22 cellular contexts compared by ENCODE assay signal in genomic region chr19:33677745-33678426, GRCh38. TPM values are rescaled to one million over a fixed set of nuclear protein-coding genes. Genes with fewer than 3 reads are reported as not detected.
DNase-seq lines count a peak whose midpoint lies in the region; ATAC-seq, FAIRE-seq and TF ChIP-seq lines count a peak whose summit lies in the region.
"Had no signal": no experiment of that assay in that cellular context is flagged by ENCODE, and none has a peak within 500 bp of the region (broad histone marks: within the 10 kb centered on the region; RNA-seq: fewer than 3 reads in every experiment).

No MANE protein-coding gene starts in this region.

- H2AFZ ChIP-seq in H1 (ENCODE audit: low read length) (no peak overlapping the region), neuronal stem cell (ENCODE audit: low read length) (no peak overlapping the region)

- TF ChIP-seq CTCF in H1 (IDR thresholded peaks at IDR 0.05; ENCODE audit: control extremely low read depth in 1 of 3, insufficient read depth in 1 of 3, low read depth in 1 of 3, low read length in 3 of 3), result no peak

- H2BK15ac ChIP-seq in H1 (ENCODE audit: low read length) (no peak overlapping the region), neuronal stem cell (ENCODE audit: low read length) (no peak overlapping the region)

- H3K4me3 ChIP-seq in H1 (ENCODE audit: extremely low read depth in 1 of 4, insufficient read depth in 2 of 4, low read depth in 3 of 4, low read length in 4 of 4), result no peak overlapping the region
- H3K4me3 ChIP-seq in neuronal stem cell (ENCODE audit: low read length in 2 of 2), result no peak overlapping the region
- H3K4me3 ChIP-seq: smooth muscle cell had no signal

- H2BK5ac ChIP-seq in H1 (ENCODE audit: low read depth, low read length), result no peak overlapping the region
- H2BK5ac ChIP-seq in neuronal stem cell (ENCODE audit: low read length), result no peak overlapping the region

- FAIRE-seq in H1 (lab: Jason Lieb, UNC), result no peak

- peaks cover 5 to 16% of the 10 kb centered on the region in 2 experiments for H4K20me1 ChIP-seq in H1 (replicated peaks in 1 of 2; ENCODE audit: control insufficient read depth in 1 of 2, insufficient read depth in 2 of 2, low read length in 2 of 2)

- H3K79me1 ChIP-seq in H1 (ENCODE audit: low read depth, low read length), result no peaks in the 10 kb centered on the region; the same call in 1 of the 2 replicates
- H3K79me1 ChIP-seq in neuronal stem cell (ENCODE audit: low read depth, low read length), result no peaks in the 10 kb centered on the region

- H4K91ac ChIP-seq in H1 (replicated peaks; ENCODE audit: insufficient read length, low read length) (no peak overlapping the region), neuronal stem cell (ENCODE audit: low read depth, low read length, poor library complexity) (no peak overlapping the region)

- no peak overlapping the region for H2BK120ac ChIP-seq in H1 (replicated peaks; ENCODE audit: low read depth, low read length)
- no peak overlapping the region for H2BK120ac ChIP-seq in neuronal stem cell (ENCODE audit: low read depth, low read length)

- no peak overlapping the region for H3K4ac ChIP-seq in H1 (replicated peaks; ENCODE audit: insufficient read length, low read depth, low read length)
- no peak overlapping the region for H3K4ac ChIP-seq in neuronal stem cell (ENCODE audit: low read length)

- in situ Hi-C loops in KBM-7 (cut with MboI; ENCODE audit: low pct_unique_long_range_greater_than_20kb, low sequenced_read_pairs), result no loop called here

- H3K27ac ChIP-seq in H1 (ENCODE audit: low read depth, low read length) (no peak overlapping the region), neuronal stem cell (replicated peaks; ENCODE audit: low read length) (no peak overlapping the region)
- H3K27ac ChIP-seq: 22Rv1, HL-60, KMS-11 had no signal

- no peak for TF ChIP-seq POLR2A in H1 (IDR thresholded peaks at IDR 0.05; ENCODE audit: control extremely low read depth in 1 of 2, low read depth in 2 of 2, low read length in 2 of 2)

- H3K79me2 ChIP-seq in H1 (ENCODE audit: control insufficient read depth in 1 of 2, insufficient read depth in 2 of 2, low read length in 2 of 2), result no peaks in the 10 kb centered on the region; a peak in 1 of 4 replicates

- H4K5ac ChIP-seq in H1 (ENCODE audit: insufficient read length, low read depth, low read length), result no peak overlapping the region

- H3K27me3 ChIP-seq in H1 (replicated peaks in 1 of 4; ENCODE audit: control insufficient read depth in 3 of 4, extremely low read depth in 1 of 4, insufficient read depth in 3 of 4, low read length in 3 of 4) (no peaks in the 10 kb centered on the region; a peak in 2 of 7 replicates), neuronal stem cell (ENCODE audit: control insufficient read depth in 3 of 3, insufficient read depth in 3 of 3, low read depth in 1 of 3, low read length in 3 of 3) (peaks cover 0 to 22% (median 2%) of the 10 kb centered on the region in 3 experiments)
- H3K27me3 ChIP-seq: BE2C had no signal

- 91% methylated on average over 5 of the region's 5 CpGs; no CpG with 5 or more reads in 1 of the 2 experiments for WGBS in H1 (ENCODE audit: extremely low coverage in 1 of 2, insufficient coverage in 1 of 2, insufficient read length in 1 of 2, insufficient replicate concordance in 2 of 2, low coverage in 1 of 2, low lambda C conversion rate in 2 of 2, missing lambda C conversion rate in 1 of 2), 2 experiments
- no CpG with 5 or more reads among the region's 5 CpGs for whole genome bisulfite sequencing in neuronal stem cell (ENCODE audit: extremely low coverage in 2 of 2, insufficient read length in 2 of 2, insufficient replicate concordance in 1 of 2), 2 donors

- no peak overlapping the region for H4K8ac ChIP-seq in H1 (ENCODE audit: extremely low read depth, insufficient read depth, low read length)
- H4K8ac ChIP-seq in neuronal stem cell (ENCODE audit: low read depth, low read length), result no peak overlapping the region

- H3K4me1 ChIP-seq in H1 (replicated peaks in 1 of 4; ENCODE audit: control insufficient read depth in 3 of 4, insufficient read depth in 4 of 4, low read length in 3 of 4), result peaks cover 0 to 4% (median 0%) of the 10 kb centered on the region in 4 experiments; a peak in 1 of 7 replicates
- H3K4me1 ChIP-seq in neuronal stem cell (ENCODE audit: control insufficient read depth in 2 of 2, insufficient read depth in 1 of 2, low read depth in 1 of 2, low read length in 2 of 2), result peaks cover 0 to 4% of the 10 kb centered on the region in 2 donors

- no peak for ATAC-seq in GM18909 (IDR thresholded peaks at IDR 0.05; ENCODE audit: poor library complexity, unreplicated experiment)
- no peak for ATAC-seq in GM21529 (IDR thresholded peaks at IDR 0.05; ENCODE audit: unreplicated experiment)
- ATAC-seq: activated naive CD8-positive, alpha-beta T cell treated with anti-CD3 and anti-CD28 coated beads, Interleukin-2, amount 50 U/mL, for 24 hours; naive thymus-derived CD8-positive, alpha-beta T cell; T-cell had no signal

- H3K4me2 ChIP-seq in H1 (ENCODE audit: insufficient read depth in 1 of 2, low read depth in 2 of 2, low read length in 2 of 2) (no peak overlapping the region), neuronal stem cell (ENCODE audit: insufficient read depth, low read length, poor library complexity, severe bottlenecking) (no peak overlapping the region)
- H3K4me2 ChIP-seq: KMS-11, smooth muscle cell had no signal

- no peak overlapping the region for H3K9ac ChIP-seq in H1 (replicated peaks in 1 of 4; ENCODE audit: extremely low read depth in 1 of 4, low read depth in 3 of 4, low read length in 3 of 4)
- no peak overlapping the region for H3K9ac ChIP-seq in neuronal stem cell (ENCODE audit: low read depth, low read length, poor library complexity)
- H3K9ac ChIP-seq: KMS-11 had no signal

- H3K23me2 ChIP-seq in H1 (ENCODE audit: low read depth, low read length), result no peaks in the 10 kb centered on the region

- TF ChIP-seq EP300 in H1 (IDR thresholded peaks at IDR 0.05; ENCODE audit: borderline replicate concordance in 1 of 2, low read depth in 2 of 2, low read length in 2 of 2), result no peak

- H3K56ac ChIP-seq in H1 (replicated peaks; ENCODE audit: insufficient read length, low read depth, low read length), result no peak overlapping the region

- POLR2A ChIA-PET in H1 (lab: Charles Lee; ENCODE audit: partially characterized antibody), result interaction anchor here (1.3 kb wide), 1 partner anchor 55 kb away, joined by 4 read pairs; no protein-coding TSS in a partner anchor

- H3K36me3 ChIP-seq in H1 (ENCODE audit: control insufficient read depth in 2 of 4, insufficient read depth in 4 of 4, low read length in 3 of 4) (no peaks in the 10 kb centered on the region), neuronal stem cell (replicated peaks in 1 of 2; ENCODE audit: control insufficient read depth in 2 of 2, insufficient read depth in 2 of 2, low read length in 2 of 2) (no peaks in the 10 kb centered on the region)
- H3K36me3 ChIP-seq: BE2C had no signal

- DNase-seq in DMS 273 (lab: John Stamatoyannopoulos, UW; ENCODE audit: unreplicated experiment) (peak; percentile 22), DMS 273 treated with DMSO at 0.1 percent for 48 hours (lab: John Stamatoyannopoulos, UW) (no peak), KBM-7 (peak; percentile 5), H1 (ENCODE audit: low read depth in 1 of 2, low spot score in 2 of 2) (peak in 1 of 2 experiments; percentile 78), neuronal stem cell (ENCODE audit: low spot score) (peak; percentile 23), SHP77 (lab: John Stamatoyannopoulos, UW) (no peak)
- DNase-seq: activated naive CD8-positive, alpha-beta T cell treated with anti-CD3 and anti-CD28 coated beads, Interleukin-2, amount 50 U/mL, for 24 hours; Calu3; GDM1; HCEC 1CT; kidney glomerular epithelial cell; mesenchymal stem cell; naive thymus-derived CD8-positive, alpha-beta T cell; stimulated activated CD4-positive, alpha-beta T cell treated with anti-CD3 and anti-CD28 coated beads, Interleukin-4, amount 100 ng/mL, for 24 hours; T-cell had no signal

- H3K9me3 ChIP-seq in H1 (ENCODE audit: insufficient read depth in 2 of 2, low read depth in 1 of 2, low read length in 1 of 2) (no peaks in the 10 kb centered on the region), neuronal stem cell (replicated peaks in 1 of 2; ENCODE audit: control insufficient read depth in 2 of 2, insufficient read depth in 1 of 2, low read depth in 1 of 2, low read length in 2 of 2) (no peaks in the 10 kb centered on the region)
- H3K9me3 ChIP-seq: BE2C had no signal

- H2BK12ac ChIP-seq in H1 (ENCODE audit: low read depth, low read length), result no peak overlapping the region
- H2BK12ac ChIP-seq in neuronal stem cell (ENCODE audit: low read length), result no peak overlapping the region

- H3K23ac ChIP-seq in H1 (ENCODE audit: insufficient read length), result no peak overlapping the region
- H3K23ac ChIP-seq in neuronal stem cell (ENCODE audit: low read depth, low read length, poor library complexity), result no peak overlapping the region

- CTCF ChIA-PET in H1 (lab: Charles Lee; ENCODE audit: partially characterized antibody), result interaction anchor here (0.8 to 2.3 kb wide), 7 partner anchors 17 to 494 kb away, joined by 3 to 5 read pairs (median 4); no protein-coding TSS in a partner anchor

- TF ChIP-seq RAD21 in H1 (IDR thresholded peaks at IDR 0.05 in 1 of 2, conservative IDR thresholded peaks at IDR 0.05 in 1 of 2; ENCODE audit: low read depth in 2 of 2, low read length in 2 of 2), result peak in 1 of 2 experiments; percentile 6; a peak in 1 of 4 replicates

- no peak overlapping the region for H3K18ac ChIP-seq in H1 (ENCODE audit: extremely low read depth, low read length)
- no peak overlapping the region for H3K18ac ChIP-seq in neuronal stem cell (ENCODE audit: low read length)

- no peak overlapping the region for H3K14ac ChIP-seq in H1 (ENCODE audit: insufficient read length)
- H3K14ac ChIP-seq in neuronal stem cell (ENCODE audit: low read length), result no peak overlapping the region

- H2AK5ac ChIP-seq in H1 (ENCODE audit: low read depth, low read length), result no peak overlapping the region
- H2AK5ac ChIP-seq in neuronal stem cell (ENCODE audit: low read depth, low read length), result no peak overlapping the region

- no peak overlapping the region for H2BK20ac ChIP-seq in H1 (ENCODE audit: low read length)

TF ChIP-seq in H1, 55 proteins besides CTCF, POLR2A, EP300 and RAD21 (continues in another document):
- TF ChIP-seq SIN3A (conservative IDR thresholded peaks at IDR 0.05 in 1 of 2, IDR thresholded peaks at IDR 0.05 in 1 of 2; ENCODE audit: low read depth in 1 of 2, low read length in 2 of 2) (peak; percentile 76 to 93; a peak in 3 of 4 replicates), TCF12 (IDR thresholded peaks at IDR 0.05; ENCODE audit: low read depth, low read length) (0 out of 2 replicates have a peak, but pooled peaks have one; percentile 54)

RNA-seq across cellular contexts. Expression of gene CHST8, which starts 56.1 kb away (rescaled TPM):
- total RNA-seq in H1 (2021; fragmentation: NEBNext Ultra II Directional; extraction: Animal tissue kit (Norgen Biotek cat#: 25700)), result 9.9 and 10.8 TPM in 2 replicates
- 28.2 and 31.7 TPM in 2 replicates for polyA plus RNA-seq in H1 (2011; rRNA removed)
- 18.3 TPM for polyA plus RNA-seq in H1 (2011; cell fraction: cytosol; rRNA removed)
- 17.5 TPM for polyA plus RNA-seq in H1 (2011; cell fraction: nucleus; rRNA removed)
- polyA plus RNA-seq in H1 (2012, experiment 1 of 2), result 8.5 to 16.5 TPM (median 13.2 TPM) in 4 replicates
- polyA plus RNA-seq in H1 (2012, experiment 2 of 2), result 13.0 TPM
- polyA plus RNA-seq in H1 (2013, experiment 1 of 2), result 28.1 TPM
- polyA plus RNA-seq in H1 (2013, experiment 2 of 2), result 23.8 TPM
- polyA minus RNA-seq in H1 (2011; rRNA and poly(A)+ RNA removed), result 4.3 and 4.8 TPM in 2 replicates
- 12.9 TPM for polyA minus RNA-seq in H1 (2011; cell fraction: cytosol; rRNA and poly(A)+ RNA removed)
- polyA minus RNA-seq in H1 (2011; cell fraction: nucleus; rRNA and poly(A)+ RNA removed), result 8.1 TPM
- 0.57 TPM for polyA plus RNA-seq in neuronal stem cell (2013, experiment 1 of 2)
- polyA plus RNA-seq in neuronal stem cell (2013, experiment 2 of 2), result 0.69 TPM
- total RNA-seq: Calu3; naive thymus-derived CD8-positive, alpha-beta T cell; smooth muscle cell; T-cell had no signal
- polyA plus RNA-seq: naive thymus-derived CD8-positive, alpha-beta T cell; smooth muscle cell had no signal

Comparison
In these comparisons a context has a peak if more than half of its experiments do, and no peak if none do; other contexts are left out.
1. DNase-seq: peak in DMS 273 (single experiment), KBM-7 (single experiment) and neuronal stem cell (single experiment); none in DMS 273 treated with DMSO at 0.1 percent for 48 hours (single experiment) and SHP77 (0 of 2).